Comparison of ENCODE assay signal across 1 cellular context in genomic region chr1:205344010-205344808, GRCh38.
TF ChIP-seq lines count a peak whose summit lies in the region.

No MANE protein-coding gene starts in this region.

TF ChIP-seq in HepG2, 621 proteins besides CTCF, POLR2A, EP300 and RAD21 (continued from another document and continues in another):
- TF ChIP-seq, protein P1, sequence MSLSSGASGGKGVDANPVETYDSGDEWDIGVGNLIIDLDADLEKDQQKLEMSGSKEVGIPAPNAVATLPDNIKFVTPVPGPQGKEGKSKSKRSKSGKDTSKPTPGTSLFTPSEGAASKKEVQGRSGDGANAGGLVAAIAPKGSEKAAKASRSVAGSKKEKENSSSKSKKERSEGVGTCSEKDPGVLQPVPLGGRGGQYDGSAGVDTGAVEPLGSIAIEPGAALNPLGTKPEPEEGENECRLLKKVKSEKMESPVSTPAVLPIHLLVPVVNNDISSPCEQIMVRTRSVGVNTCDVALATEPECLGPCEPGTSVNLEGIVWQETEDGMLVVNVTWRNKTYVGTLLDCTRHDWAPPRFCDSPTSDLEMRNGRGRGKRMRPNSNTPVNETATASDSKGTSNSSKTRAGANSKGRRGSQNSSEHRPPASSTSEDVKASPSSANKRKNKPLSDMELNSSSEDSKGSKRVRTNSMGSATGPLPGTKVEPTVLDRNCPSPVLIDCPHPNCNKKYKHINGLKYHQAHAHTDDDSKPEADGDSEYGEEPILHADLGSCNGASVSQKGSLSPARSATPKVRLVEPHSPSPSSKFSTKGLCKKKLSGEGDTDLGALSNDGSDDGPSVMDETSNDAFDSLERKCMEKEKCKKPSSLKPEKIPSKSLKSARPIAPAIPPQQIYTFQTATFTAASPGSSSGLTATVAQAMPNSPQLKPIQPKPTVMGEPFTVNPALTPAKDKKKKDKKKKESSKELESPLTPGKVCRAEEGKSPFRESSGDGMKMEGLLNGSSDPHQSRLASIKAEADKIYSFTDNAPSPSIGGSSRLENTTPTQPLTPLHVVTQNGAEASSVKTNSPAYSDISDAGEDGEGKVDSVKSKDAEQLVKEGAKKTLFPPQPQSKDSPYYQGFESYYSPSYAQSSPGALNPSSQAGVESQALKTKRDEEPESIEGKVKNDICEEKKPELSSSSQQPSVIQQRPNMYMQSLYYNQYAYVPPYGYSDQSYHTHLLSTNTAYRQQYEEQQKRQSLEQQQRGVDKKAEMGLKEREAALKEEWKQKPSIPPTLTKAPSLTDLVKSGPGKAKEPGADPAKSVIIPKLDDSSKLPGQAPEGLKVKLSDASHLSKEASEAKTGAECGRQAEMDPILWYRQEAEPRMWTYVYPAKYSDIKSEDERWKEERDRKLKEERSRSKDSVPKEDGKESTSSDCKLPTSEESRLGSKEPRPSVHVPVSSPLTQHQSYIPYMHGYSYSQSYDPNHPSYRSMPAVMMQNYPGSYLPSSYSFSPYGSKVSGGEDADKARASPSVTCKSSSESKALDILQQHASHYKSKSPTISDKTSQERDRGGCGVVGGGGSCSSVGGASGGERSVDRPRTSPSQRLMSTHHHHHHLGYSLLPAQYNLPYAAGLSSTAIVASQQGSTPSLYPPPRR (CRISPR knock-in tag; IDR thresholded peaks at IDR 0.05; ENCODE audit: borderline replicate concordance), result peak; percentile 61; the same call in 1 of the 2 replicates
- no peak for TF ChIP-seq ZNF577 (CRISPR knock-in tag; IDR thresholded peaks at IDR 0.05; ENCODE audit: borderline replicate concordance, low read depth)
- TF ChIP-seq, protein P2, sequence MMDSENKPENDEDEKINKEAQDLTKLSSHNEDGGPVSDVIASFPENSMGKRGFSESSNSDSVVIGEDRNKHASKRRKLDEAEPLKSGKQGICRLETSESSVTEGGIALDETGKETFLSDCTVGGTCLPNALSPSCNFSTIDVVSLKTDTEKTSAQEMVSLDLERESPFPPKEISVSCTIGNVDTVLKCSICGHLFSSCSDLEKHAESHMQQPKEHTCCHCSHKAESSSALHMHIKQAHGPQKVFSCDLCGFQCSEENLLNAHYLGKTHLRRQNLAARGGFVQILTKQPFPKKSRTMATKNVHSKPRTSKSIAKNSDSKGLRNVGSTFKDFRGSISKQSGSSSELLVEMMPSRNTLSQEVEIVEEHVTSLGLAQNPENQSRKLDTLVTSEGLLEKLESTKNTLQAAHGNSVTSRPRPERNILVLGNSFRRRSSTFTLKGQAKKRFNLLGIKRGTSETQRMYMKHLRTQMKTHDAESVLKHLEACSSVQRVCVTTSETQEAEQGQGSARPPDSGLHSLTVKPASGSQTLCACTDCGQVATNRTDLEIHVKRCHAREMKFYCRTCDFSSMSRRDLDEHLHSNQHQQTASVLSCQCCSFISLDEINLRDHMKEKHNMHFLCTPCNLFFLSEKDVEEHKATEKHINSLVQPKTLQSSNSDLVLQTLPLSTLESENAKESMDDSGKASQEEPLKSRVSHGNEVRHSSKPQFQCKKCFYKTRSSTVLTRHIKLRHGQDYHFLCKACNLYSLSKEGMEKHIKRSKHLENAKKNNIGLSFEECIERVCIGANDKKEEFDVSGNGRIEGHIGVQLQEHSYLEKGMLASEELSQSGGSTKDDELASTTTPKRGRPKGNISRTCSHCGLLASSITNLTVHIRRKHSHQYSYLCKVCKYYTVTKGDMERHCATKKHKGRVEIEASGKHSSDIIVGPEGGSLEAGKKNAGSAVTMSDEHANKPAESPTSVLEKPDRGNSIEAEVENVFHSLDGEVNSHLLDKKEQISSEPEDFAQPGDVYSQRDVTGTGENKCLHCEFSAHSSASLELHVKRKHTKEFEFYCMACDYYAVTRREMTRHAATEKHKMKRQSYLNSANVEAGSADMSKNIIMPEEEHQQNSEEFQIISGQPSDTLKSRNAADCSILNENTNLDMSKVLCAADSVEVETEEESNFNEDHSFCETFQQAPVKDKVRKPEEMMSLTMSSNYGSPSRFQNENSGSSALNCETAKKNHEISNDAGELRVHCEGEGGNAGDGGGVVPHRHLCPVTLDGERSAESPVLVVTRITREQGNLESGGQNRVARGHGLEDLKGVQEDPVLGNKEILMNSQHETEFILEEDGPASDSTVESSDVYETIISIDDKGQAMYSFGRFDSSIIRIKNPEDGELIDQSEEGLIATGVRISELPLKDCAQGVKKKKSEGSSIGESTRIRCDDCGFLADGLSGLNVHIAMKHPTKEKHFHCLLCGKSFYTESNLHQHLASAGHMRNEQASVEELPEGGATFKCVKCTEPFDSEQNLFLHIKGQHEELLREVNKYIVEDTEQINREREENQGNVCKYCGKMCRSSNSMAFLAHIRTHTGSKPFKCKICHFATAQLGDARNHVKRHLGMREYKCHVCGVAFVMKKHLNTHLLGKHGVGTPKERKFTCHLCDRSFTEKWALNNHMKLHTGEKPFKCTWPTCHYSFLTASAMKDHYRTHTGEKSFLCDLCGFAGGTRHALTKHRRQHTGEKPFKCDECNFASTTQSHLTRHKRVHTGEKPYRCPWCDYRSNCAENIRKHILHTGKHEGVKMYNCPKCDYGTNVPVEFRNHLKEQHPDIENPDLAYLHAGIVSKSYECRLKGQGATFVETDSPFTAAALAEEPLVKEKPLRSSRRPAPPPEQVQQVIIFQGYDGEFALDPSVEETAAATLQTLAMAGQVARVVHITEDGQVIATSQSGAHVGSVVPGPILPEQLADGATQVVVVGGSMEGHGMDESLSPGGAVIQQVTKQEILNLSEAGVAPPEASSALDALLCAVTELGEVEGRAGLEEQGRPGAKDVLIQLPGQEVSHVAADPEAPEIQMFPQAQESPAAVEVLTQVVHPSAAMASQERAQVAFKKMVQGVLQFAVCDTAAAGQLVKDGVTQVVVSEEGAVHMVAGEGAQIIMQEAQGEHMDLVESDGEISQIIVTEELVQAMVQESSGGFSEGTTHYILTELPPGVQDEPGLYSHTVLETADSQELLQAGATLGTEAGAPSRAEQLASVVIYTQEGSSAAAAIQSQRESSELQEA (CRISPR knock-in tag; IDR thresholded peaks at IDR 0.05; ENCODE audit: not compliant biosample characterization), result no peak
- TF ChIP-seq PATZ1 (CRISPR knock-in tag; IDR thresholded peaks at IDR 0.05), result peak; percentile 72
- TF ChIP-seq, protein P3, sequence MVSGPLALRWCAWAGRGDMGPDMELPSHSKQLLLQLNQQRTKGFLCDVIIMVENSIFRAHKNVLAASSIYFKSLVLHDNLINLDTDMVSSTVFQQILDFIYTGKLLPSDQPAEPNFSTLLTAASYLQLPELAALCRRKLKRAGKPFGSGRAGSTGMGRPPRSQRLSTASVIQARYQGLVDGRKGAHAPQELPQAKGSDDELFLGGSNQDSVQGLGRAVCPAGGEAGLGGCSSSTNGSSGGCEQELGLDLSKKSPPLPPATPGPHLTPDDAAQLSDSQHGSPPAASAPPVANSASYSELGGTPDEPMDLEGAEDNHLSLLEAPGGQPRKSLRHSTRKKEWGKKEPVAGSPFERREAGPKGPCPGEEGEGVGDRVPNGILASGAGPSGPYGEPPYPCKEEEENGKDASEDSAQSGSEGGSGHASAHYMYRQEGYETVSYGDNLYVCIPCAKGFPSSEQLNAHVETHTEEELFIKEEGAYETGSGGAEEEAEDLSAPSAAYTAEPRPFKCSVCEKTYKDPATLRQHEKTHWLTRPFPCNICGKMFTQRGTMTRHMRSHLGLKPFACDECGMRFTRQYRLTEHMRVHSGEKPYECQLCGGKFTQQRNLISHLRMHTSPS (CRISPR knock-in tag; IDR thresholded peaks at IDR 0.05; ENCODE audit: low read depth), result peak; percentile 53; the same call in 1 of the 2 replicates
- 0 out of 2 replicates have a peak, but pooled peaks have one; percentile 30 for TF ChIP-seq HDAC2 (CRISPR knock-in tag; IDR thresholded peaks at IDR 0.05)
- TF ChIP-seq SOX13 (IDR thresholded peaks at IDR 0.05), result no peak
- peak in 1 of 2 experiments; percentile 25; a peak in 1 of 4 replicates for TF ChIP-seq SOX13 (CRISPR knock-in tag; conservative IDR thresholded peaks at IDR 0.05 in 1 of 2, IDR thresholded peaks at IDR 0.05 in 1 of 2)
- TF ChIP-seq ZNF605 (CRISPR knock-in tag; IDR thresholded peaks at IDR 0.05), result 0 out of 2 replicates have a peak, but pooled peaks have one; percentile 32
- TF ChIP-seq SOX6 (IDR thresholded peaks at IDR 0.05), result no peak
- TF ChIP-seq SOX6 (CRISPR knock-in tag; IDR thresholded peaks at IDR 0.05), result peak; percentile 75
- 0 out of 2 replicates have a peak, but pooled peaks have one; percentile 48 for TF ChIP-seq ESRRA (CRISPR knock-in tag; IDR thresholded peaks at IDR 0.05; ENCODE audit: low read depth)
- TF ChIP-seq RERE (CRISPR knock-in tag; IDR thresholded peaks at IDR 0.05; ENCODE audit: low read depth), result peak; percentile 35; the same call in 1 of the 2 replicates
- TF ChIP-seq FOXJ3 (CRISPR knock-in tag; IDR thresholded peaks at IDR 0.05; ENCODE audit: borderline replicate concordance), result peak; percentile 42; the same call in 1 of the 2 replicates
- TF ChIP-seq, protein P4, sequence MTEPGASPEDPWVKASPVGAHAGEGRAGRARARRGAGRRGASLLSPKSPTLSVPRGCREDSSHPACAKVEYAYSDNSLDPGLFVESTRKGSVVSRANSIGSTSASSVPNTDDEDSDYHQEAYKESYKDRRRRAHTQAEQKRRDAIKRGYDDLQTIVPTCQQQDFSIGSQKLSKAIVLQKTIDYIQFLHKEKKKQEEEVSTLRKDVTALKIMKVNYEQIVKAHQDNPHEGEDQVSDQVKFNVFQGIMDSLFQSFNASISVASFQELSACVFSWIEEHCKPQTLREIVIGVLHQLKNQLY (CRISPR knock-in tag; IDR thresholded peaks at IDR 0.05), result no peak
- TF ChIP-seq TFE3 (CRISPR knock-in tag; IDR thresholded peaks at IDR 0.05), result peak; percentile 16; the same call in 1 of the 2 replicates
- no peak for TF ChIP-seq ZNF724P (CRISPR knock-in tag; IDR thresholded peaks at IDR 0.05; ENCODE audit: borderline replicate concordance)
